Comparison of ENCODE assay signal across 8 cellular contexts in the genomic region with DNA sequence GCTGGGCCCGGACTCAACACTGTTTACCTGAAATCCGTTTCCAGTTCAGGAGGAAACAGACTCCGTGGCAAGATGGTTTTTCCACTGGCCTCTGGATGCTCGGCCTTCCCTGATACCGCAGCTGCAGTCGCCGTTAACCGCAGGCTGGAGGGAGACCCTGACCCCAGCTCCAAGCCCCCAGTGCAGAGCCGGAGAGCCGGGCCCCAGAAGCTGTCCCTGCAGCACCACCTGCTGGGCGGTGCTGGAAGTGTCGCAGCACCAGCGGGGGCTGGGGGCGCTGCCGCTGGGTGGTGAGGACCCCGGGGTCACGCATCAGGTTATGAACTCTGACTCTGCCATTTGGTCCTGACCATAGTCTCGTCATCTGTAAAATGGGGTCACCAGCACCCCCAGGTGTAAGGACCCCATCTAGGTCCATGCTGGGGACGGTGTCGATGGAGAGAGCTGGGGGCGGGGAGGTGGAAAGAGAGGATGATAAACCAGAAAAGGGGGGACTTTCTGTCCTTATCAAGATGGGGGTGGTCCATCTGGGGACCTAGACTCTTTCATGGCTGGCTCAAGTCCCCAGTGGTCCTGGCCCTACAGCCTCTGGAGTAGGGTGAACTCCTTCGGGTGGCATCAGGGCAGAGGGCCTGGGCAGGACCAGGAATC. TPM values are rescaled to one million over a fixed set of nuclear protein-coding genes. Genes with fewer than 3 reads are reported as not detected.
DNase-seq lines count a peak whose midpoint lies in the region; ATAC-seq, FAIRE-seq and TF ChIP-seq lines count a peak whose summit lies in the region.

No MANE protein-coding gene starts in this region.

- H3K9me3 ChIP-seq in A549 (peaks cover 21% of the 10 kb centered on the region), endothelial cell of umbilical vein (replicated peaks; ENCODE audit: control insufficient read depth, insufficient read depth, low read length) (peaks cover 4% of the 10 kb centered on the region), ovary (peaks cover 0 to 11% of the 10 kb centered on the region in 2 donors)

- no peak overlapping the region for H2AFZ ChIP-seq in endothelial cell of umbilical vein (ENCODE audit: low read depth, low read length)

- CTCF ChIA-PET in A549 (lab: Yijun Ruan, JAX) (interaction anchor here (0.6 to 9.2 kb wide), 49 partner anchors 8 to 390 kb away, joined by 3 to 139 read pairs (median 4); partner anchors contain the start of genes BIRC7 and PTK6), endothelial cell of umbilical vein (lab: Charles Lee) (interaction anchor here (0.6 to 6.0 kb wide), 27 partner anchors 8 to 409 kb away, joined by 3 to 267 read pairs (median 5); no protein-coding TSS in a partner anchor)

- intact Hi-C loops in endothelial cell of umbilical vein (cut with micrococcal nuclease) (loop anchor here (1.0 kb wide), 1 partner anchor 73 kb away; no protein-coding TSS in a partner anchor), ovary (cut with DNase I) (loop anchor here (2.0 to 5.0 kb wide), 3 partner anchors 71 to 75 kb away; no protein-coding TSS in a partner anchor)

- no peaks in the 10 kb centered on the region for H3K79me2 ChIP-seq in endothelial cell of umbilical vein (ENCODE audit: control insufficient read depth, insufficient read depth, low read length)

- H3K4me3 ChIP-seq in A549 (no peak overlapping the region), endothelial cell of umbilical vein (replicated peaks in 1 of 3; ENCODE audit: insufficient read depth in 1 of 3, low read depth in 1 of 3, low read length in 3 of 3) (no peak overlapping the region), ovary (no peak overlapping the region)

- peak in 1 of 2 experiments; percentile 59 for DNase-seq in A549 (ENCODE audit: low read depth in 1 of 2, low spot score in 1 of 2)
- peak; percentile 52 for DNase-seq in GM19240 (ENCODE audit: insufficient read length, low spot score)
- peak; percentile 47 for DNase-seq in activated CD4-positive, alpha-beta T cell treated with anti-CD3 and anti-CD28 coated beads for 48 hours
- DNase-seq in endothelial cell of umbilical vein (ENCODE audit: low read depth, low spot score): peak; percentile 18
- peak in 2 of 5 donors; percentile 50 to 56 for DNase-seq in ovary
- no peak for DNase-seq in NOMO-1 (lab: John Stamatoyannopoulos, UW; ENCODE audit: unreplicated experiment in 2 of 2)
- DNase-seq in omental fat pad (ENCODE audit: low spot score): no peak

- H3K27ac ChIP-seq in A549 (no peak overlapping the region), endothelial cell of umbilical vein (ENCODE audit: insufficient read depth, low read depth, low read length) (no peak overlapping the region), ovary (no peak overlapping the region)

- H3K9me1 ChIP-seq in endothelial cell of umbilical vein (replicated peaks; ENCODE audit: control insufficient read depth, extremely low read depth, insufficient read depth, low read length): no peaks in the 10 kb centered on the region

- H4K20me1 ChIP-seq in endothelial cell of umbilical vein (replicated peaks; ENCODE audit: control insufficient read depth, extremely low read depth, insufficient read depth, low read length): no peaks in the 10 kb centered on the region

- 59% methylated on average over 7 of the region's 22 CpGs for WGBS in A549 (ENCODE audit: missing lambda C conversion rate)
- 15 to 17% (median 16%) methylated on average over 22 of the region's 22 CpGs for WGBS in ovary, 3 donors

- no peak overlapping the region for H3K9ac ChIP-seq in endothelial cell of umbilical vein (replicated peaks; ENCODE audit: extremely low read depth, insufficient read depth, low read length)

- no peak for FAIRE-seq in A549 (lab: Jason Lieb, UNC)
- FAIRE-seq in endothelial cell of umbilical vein (lab: Jason Lieb, UNC): no peak

- no peak overlapping the region for H3K4me2 ChIP-seq in A549
- H3K4me2 ChIP-seq in endothelial cell of umbilical vein (ENCODE audit: insufficient read depth, low read length): no peak overlapping the region

- H3K4me1 ChIP-seq in A549 (no peaks in the 10 kb centered on the region), endothelial cell of umbilical vein (ENCODE audit: control insufficient read depth, extremely low read depth, insufficient read depth, low read length) (no peaks in the 10 kb centered on the region), ovary (ENCODE audit: insufficient read depth) (no peaks in the 10 kb centered on the region)

- no peak for TF ChIP-seq POLR2A in A549 (IDR thresholded peaks at IDR 0.05; ENCODE audit: low read length)
- TF ChIP-seq POLR2A in endothelial cell of umbilical vein (IDR thresholded peaks at IDR 0.05; ENCODE audit: low read depth, low read length): no peak
- TF ChIP-seq POLR2A in ovary (IDR thresholded peaks at IDR 0.05): no peak

- no peak for TF ChIP-seq EP300 in A549 (IDR thresholded peaks at IDR 0.05)
- no peak for TF ChIP-seq EP300 in ovary (IDR thresholded peaks at IDR 0.05)

- ATAC-seq in A549 (peak in 1 of 2 experiments; percentile 70; a peak in 3 of 6 replicates), HG03432 (IDR thresholded peaks at IDR 0.05; ENCODE audit: unreplicated experiment) (no peak), omental fat pad (ENCODE audit: low FRiP score) (no peak)

- peak; percentile 88 for TF ChIP-seq CTCF in A549 (IDR thresholded peaks at IDR 0.05)
- peak; percentile 94 to 98 for TF ChIP-seq CTCF in endothelial cell of umbilical vein (IDR thresholded peaks at IDR 0.05; ENCODE audit: extremely low read depth in 1 of 2, insufficient read depth in 1 of 2, low read depth in 1 of 2, low read length in 2 of 2)
- TF ChIP-seq CTCF in ovary (IDR thresholded peaks at IDR 0.05): peak; percentile 31 to 86 (median 54)
- TF ChIP-seq CTCF in omental fat pad (IDR thresholded peaks at IDR 0.05): peak in 1 of 3 donors; percentile 58

- POLR2A ChIA-PET in A549 (lab: Yijun Ruan, JAX) (no interaction called here), endothelial cell of umbilical vein (lab: Charles Lee) (no interaction called here)

- peaks cover 0 to 3% of the 10 kb centered on the region in 2 experiments for H3K27me3 ChIP-seq in endothelial cell of umbilical vein (ENCODE audit: control insufficient read depth in 2 of 2, insufficient read depth in 2 of 2, low read length in 2 of 2)
- H3K27me3 ChIP-seq in ovary: no peaks in the 10 kb centered on the region

- peak; percentile 91 to 92 for TF ChIP-seq RAD21 in A549 (conservative IDR thresholded peaks at IDR 0.05 in 1 of 2, IDR thresholded peaks at IDR 0.05 in 1 of 2)

- dilution Hi-C loops in endothelial cell of umbilical vein (cut with MboI; ENCODE audit: extremely low pct_ligation_motif_present, low sequenced_read_pairs): no loop called here

- H3K36me3 ChIP-seq in endothelial cell of umbilical vein (ENCODE audit: control insufficient read depth in 2 of 2, extremely low read depth in 1 of 2, insufficient read depth in 2 of 2, low read length in 2 of 2) (no peaks in the 10 kb centered on the region), ovary (no peaks in the 10 kb centered on the region)

- BruUV-seq in endothelial cell of umbilical vein (replicated peaks; lab: Mats Ljungman, UMichigan): no TSS peak

TF ChIP-seq in A549, 52 proteins besides CTCF, POLR2A, EP300 and RAD21:
- peak; percentile 84 for TF ChIP-seq SMC3 (IDR thresholded peaks at IDR 0.05)
- no peak for TF ChIP-seq GATA3 (IDR thresholded peaks at IDR 0.05; ENCODE audit: borderline replicate concordance)
- TF ChIP-seq MAFK (IDR thresholded peaks at IDR 0.05; ENCODE audit: partially characterized antibody): no peak

TF ChIP-seq in endothelial cell of umbilical vein, 7 proteins besides CTCF, POLR2A, EP300 and RAD21:
- TF ChIP-seq, protein P1, sequence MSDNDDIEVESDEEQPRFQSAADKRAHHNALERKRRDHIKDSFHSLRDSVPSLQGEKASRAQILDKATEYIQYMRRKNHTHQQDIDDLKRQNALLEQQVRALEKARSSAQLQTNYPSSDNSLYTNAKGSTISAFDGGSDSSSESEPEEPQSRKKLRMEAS (IDR thresholded peaks at IDR 0.05; ENCODE audit: insufficient read depth, insufficient read length): no peak
- no peak for TF ChIP-seq EZH2 (IDR thresholded peaks at IDR 0.05; ENCODE audit: borderline replicate concordance, low read depth, low read length, severe bottlenecking)
- no peak for TF ChIP-seq JUN (IDR thresholded peaks at IDR 0.05; ENCODE audit: borderline replicate concordance, insufficient read depth, insufficient read length, low read depth)
- TF ChIP-seq POLR2AphosphoS5 (IDR thresholded peaks at IDR 0.05; ENCODE audit: insufficient read depth, low read depth, low read length): no peak

RNA-seq across cellular contexts. Expression of gene CHRNA4, which starts 20.8 kb away (rescaled TPM):
- polyA plus RNA-seq in A549 (2011; rRNA removed) (0.03 and 0.09 TPM in 2 replicates), A549 (2017; fragmentation: RNase III; extraction: RNeasy Plus Mini Kit Qiagen cat#74134 plus additional on column Dnase treatment) (0.08 to 0.23 TPM (median 0.21 TPM) in 3 replicates), endothelial cell of umbilical vein (not detected in 2 replicates), ovary (under 1 TPM in 1 of 2 donors, not detected in 1; 0.06 TPM)
- polyA plus RNA-seq in A549 (2012; cell fraction: cytosol; rRNA removed): 0.05 TPM in 2 replicates
- 0.15 and 0.20 TPM in 2 replicates for polyA plus RNA-seq in A549 (2012; cell fraction: nucleus; rRNA removed)
- 0.24 TPM in 1 of 2 replicates, not detected in the other for polyA minus RNA-seq in A549 (2011; rRNA and poly(A)+ RNA removed)
- total RNA-seq in endothelial cell of umbilical vein (not detected in 2 replicates), ovary (1 to 10 TPM in 3 of 7 donors, under 1 TPM in 3, not detected in 1; 0.15 to 2.9 (median 0.77) TPM), omental fat pad (not detected)
- polyA plus RNA-seq in endothelial cell of umbilical vein (2011; cell fraction: cytosol; rRNA removed): not detected in 2 replicates
- polyA plus RNA-seq in endothelial cell of umbilical vein (2011; cell fraction: nucleus; rRNA removed): not detected in 2 replicates
- polyA plus RNA-seq in endothelial cell of umbilical vein (2012): not detected in 2 replicates
- not detected in 2 replicates for polyA minus RNA-seq in endothelial cell of umbilical vein
- polyA minus RNA-seq in endothelial cell of umbilical vein (2011; cell fraction: cytosol; rRNA and poly(A)+ RNA removed): not detected
- not detected in 2 replicates for polyA minus RNA-seq in endothelial cell of umbilical vein (2011; cell fraction: nucleus; rRNA and poly(A)+ RNA removed)

Comparison
In these comparisons a context has a peak if more than half of its experiments do, and no peak if none do; other contexts are left out.
1. DNase-seq: peak in GM19240 (single experiment), activated CD4-positive, alpha-beta T cell treated with anti-CD3 and anti-CD28 coated beads for 48 hours (single experiment) and endothelial cell of umbilical vein (single experiment); none in NOMO-1 (0 of 2) and omental fat pad (single experiment).